24 cellular contexts compared by ENCODE assay signal in genomic region chr2:99648906-99649606, GRCh38.
DNase-seq lines count a peak whose midpoint lies in the region; ATAC-seq and TF ChIP-seq lines count a peak whose summit lies in the region.
"Had no signal": no experiment of that assay in that cellular context is flagged by ENCODE, and none has a peak within 500 bp of the region (broad histone marks: within the 10 kb centered on the region; RNA-seq: fewer than 3 reads in every experiment).

No MANE protein-coding gene starts in this region.

- H3K4me3 Mint-ChIP-seq in nephron progenitor cell (peak overlapping the region; percentile 16), Calu3 (ENCODE audit: low read depth, unreplicated experiment) (no peak overlapping the region)
- H3K4me3 Mint-ChIP-seq: activated CD4-positive, alpha-beta T cell treated with anti-CD3 and anti-CD28 coated beads, Interleukin-2, amount 10 ng/mL, durations not matched to agents 24 days and 14 days; activated naive CD4-positive, alpha-beta T cell treated with anti-CD3 and anti-CD28 coated beads, Interleukin-2, amount 50 U/mL, for 24 hours; activated T-helper 1 cell treated with anti-CD3 and anti-CD28 coated beads, Interleukin-12 subunit alpha, Interleukin-12 subunit beta, Interleukin-2, Interleukin-4 antibody, amounts not matched to agents 30 ng/mL and 10 ng/mL and 1 ng/mL, durations not matched to agents 14 hours and 24 hours and 36 hours had no signal

- H3K9me3 ChIP-seq in left ventricle myocardium inferior (replicated peaks) (no peaks in the 10 kb centered on the region), vagina (no peaks in the 10 kb centered on the region), thyroid gland (no peaks in the 10 kb centered on the region)
- H3K9me3 ChIP-seq: mucosa of descending colon, SJCRH30, transverse colon had no signal

- no TSS peak for BruUV-seq in Calu3 (replicated peaks; lab: Mats Ljungman, UMichigan)

- DNase-seq in Right ventricle myocardium superior (no peak), cardiac septum (ENCODE audit: low spot score) (no peak), left ventricle myocardium inferior (no peak), nephron progenitor cell (no peak), vagina (ENCODE audit: extremely low spot score in 2 of 2) (no peak), thyroid gland (no peak), NOMO-1 (lab: John Stamatoyannopoulos, UW; ENCODE audit: unreplicated experiment in 2 of 2) (no peak), Calu3 (no peak)
- DNase-seq: 8988T; activated CD4-positive, alpha-beta T cell treated with anti-CD3 and anti-CD28 coated beads, Interleukin-2, amount 10 ng/mL, durations not matched to agents 24 days and 14 days; COR-L47; effector memory CD4-positive, alpha-beta T cell; Karpas-422; mucosa of descending colon; NCI-H187 treated with DMSO at 0.1 percent for 48 hours; PC-9; SJCRH30; stimulated activated CD4-positive, alpha-beta T cell treated with anti-CD3 and anti-CD28 coated beads, Interleukin-12 subunit alpha, Interleukin-12 subunit beta, amount 100 ng/mL, for 4 hours; stimulated activated CD4-positive, alpha-beta T cell treated with anti-CD3 and anti-CD28 coated beads, Interleukin-4, amount 100 ng/mL, for 4 hours; stimulated activated naive CD8-positive, alpha-beta T cell treated with anti-CD3 and anti-CD28 coated beads, Interleukin-15, Interleukin-2, amounts not matched to agents 100 U/mL and 50 U/mL, for 24 hours; transverse colon had no signal

- CTCF ChIA-PET in Calu3 (lab: Charles Lee), result interaction anchor here (0.8 kb wide), 1 partner anchor 221 kb away, joined by 6 read pairs; no protein-coding TSS in a partner anchor

- no peak for TF ChIP-seq POLR2A in vagina (IDR thresholded peaks at IDR 0.05)
- TF ChIP-seq POLR2A in thyroid gland (IDR thresholded peaks at IDR 0.05), result no peak

- peak overlapping the region; percentile 75 for H3K27ac Mint-ChIP-seq in nephron progenitor cell
- H3K27ac Mint-ChIP-seq in Calu3 (ENCODE audit: unreplicated experiment), result no peak overlapping the region
- H3K27ac Mint-ChIP-seq: activated CD4-positive, alpha-beta T cell treated with anti-CD3 and anti-CD28 coated beads, Interleukin-2, amount 10 ng/mL, durations not matched to agents 24 days and 14 days; activated naive CD4-positive, alpha-beta T cell treated with anti-CD3 and anti-CD28 coated beads, Interleukin-2, amount 50 U/mL, for 24 hours; activated T-helper 1 cell treated with anti-CD3 and anti-CD28 coated beads, Interleukin-12 subunit alpha, Interleukin-12 subunit beta, Interleukin-2, Interleukin-4 antibody, amounts not matched to agents 30 ng/mL and 10 ng/mL and 1 ng/mL, durations not matched to agents 14 hours and 24 hours and 36 hours had no signal

- 76 to 88% methylated on average over 9 of the region's 9 CpGs for WGBS in thyroid gland, 2 donors

- no peak for TF ChIP-seq CTCF in left ventricle myocardium inferior (IDR thresholded peaks at IDR 0.05; ENCODE audit: borderline replicate concordance)
- no peak for TF ChIP-seq CTCF in nephron progenitor cell (IDR thresholded peaks at IDR 0.05)
- no peak for TF ChIP-seq CTCF in vagina (IDR thresholded peaks at IDR 0.05)
- no peak for TF ChIP-seq CTCF in thyroid gland (IDR thresholded peaks at IDR 0.05)
- no peak for TF ChIP-seq CTCF in Calu3 (IDR thresholded peaks at IDR 0.05; ENCODE audit: unreplicated experiment)

- H3K4me1 Mint-ChIP-seq in nephron progenitor cell (peaks cover 53% of the 10 kb centered on the region), Calu3 (ENCODE audit: low read depth, unreplicated experiment) (peaks cover 8% of the 10 kb centered on the region)
- H3K4me1 Mint-ChIP-seq: activated CD4-positive, alpha-beta T cell treated with anti-CD3 and anti-CD28 coated beads, Interleukin-2, amount 10 ng/mL, durations not matched to agents 24 days and 14 days; activated naive CD4-positive, alpha-beta T cell treated with anti-CD3 and anti-CD28 coated beads, Interleukin-2, amount 50 U/mL, for 24 hours had no signal

- H3K4me1 ChIP-seq in left ventricle myocardium inferior, result peaks cover 35% of the 10 kb centered on the region
- H3K4me1 ChIP-seq in vagina, result peaks cover 40% of the 10 kb centered on the region
- H3K4me1 ChIP-seq in thyroid gland, result no peaks in the 10 kb centered on the region
- H3K4me1 ChIP-seq: SJCRH30 had no signal

- ATAC-seq in Right ventricle myocardium superior (ENCODE audit: poor library complexity), result peak; percentile 22
- ATAC-seq: HCT116; mucosa of descending colon; stimulated activated naive CD8-positive, alpha-beta T cell treated with anti-CD3 and anti-CD28 coated beads, Interleukin-15, Interleukin-2, amounts not matched to agents 100 U/mL and 50 U/mL, for 24 hours had no signal

- H3K36me3 Mint-ChIP-seq in nephron progenitor cell (ENCODE audit: low read depth) (peaks cover 92% of the 10 kb centered on the region), Calu3 (ENCODE audit: insufficient read depth, unreplicated experiment) (no peaks in the 10 kb centered on the region)

- H3K27me3 ChIP-seq in left ventricle myocardium inferior (ENCODE audit: low read depth) (no peaks in the 10 kb centered on the region), vagina (no peaks in the 10 kb centered on the region), thyroid gland (no peaks in the 10 kb centered on the region)
- H3K27me3 ChIP-seq: SJCRH30, transverse colon had no signal

- no peak overlapping the region for H3K4me3 ChIP-seq in left ventricle myocardium inferior
- H3K4me3 ChIP-seq in vagina, result no peak overlapping the region
- H3K4me3 ChIP-seq in thyroid gland (replicated peaks in 1 of 3), result no peak overlapping the region
- H3K4me3 ChIP-seq: mucosa of descending colon, PC-9, SJCRH30, transverse colon had no signal

- H3K27ac ChIP-seq in left ventricle myocardium inferior (replicated peaks) (peak overlapping the region; percentile 83), vagina (peak overlapping the region; percentile 20), thyroid gland (no peak overlapping the region)
- H3K27ac ChIP-seq: PC-9, SJCRH30 had no signal

- peaks cover 31% of the 10 kb centered on the region for H3K9me3 Mint-ChIP-seq in nephron progenitor cell
- H3K9me3 Mint-ChIP-seq in Calu3 (ENCODE audit: low read depth, unreplicated experiment), result peaks cover 2% of the 10 kb centered on the region
- H3K9me3 Mint-ChIP-seq: activated CD4-positive, alpha-beta T cell treated with anti-CD3 and anti-CD28 coated beads, Interleukin-2, amount 10 ng/mL, durations not matched to agents 24 days and 14 days; activated naive CD4-positive, alpha-beta T cell treated with anti-CD3 and anti-CD28 coated beads, Interleukin-2, amount 50 U/mL, for 24 hours; activated T-helper 1 cell treated with anti-CD3 and anti-CD28 coated beads, Interleukin-12 subunit alpha, Interleukin-12 subunit beta, Interleukin-2, Interleukin-4 antibody, amounts not matched to agents 30 ng/mL and 10 ng/mL and 1 ng/mL, durations not matched to agents 14 hours and 24 hours and 36 hours had no signal

- H3K27me3 Mint-ChIP-seq in nephron progenitor cell (ENCODE audit: low read depth, poor library complexity) (no peaks in the 10 kb centered on the region), Calu3 (ENCODE audit: unreplicated experiment) (peaks cover 77% of the 10 kb centered on the region)
- H3K27me3 Mint-ChIP-seq: activated CD4-positive, alpha-beta T cell treated with anti-CD3 and anti-CD28 coated beads, Interleukin-2, amount 10 ng/mL, durations not matched to agents 24 days and 14 days; activated naive CD4-positive, alpha-beta T cell treated with anti-CD3 and anti-CD28 coated beads, Interleukin-2, amount 50 U/mL, for 24 hours had no signal

- H3K36me3 ChIP-seq in left ventricle myocardium inferior (no peaks in the 10 kb centered on the region), vagina (no peaks in the 10 kb centered on the region), thyroid gland (no peaks in the 10 kb centered on the region)
- H3K36me3 ChIP-seq: SJCRH30, transverse colon had no signal

- intact Hi-C loops in Right ventricle myocardium superior (cut with DNase I) (no loop called here), cardiac septum (cut with DNase I) (no loop called here), left ventricle myocardium inferior (cut with micrococcal nuclease) (no loop called here), vagina (cut with DNase I) (no loop called here), thyroid gland (cut with DNase I) (no loop called here), Calu3 (cut with micrococcal nuclease; ENCODE audit: unreplicated experiment) (no loop called here)

Comparison
In these comparisons a context has a peak if more than half of its experiments do, and no peak if none do; other contexts are left out.
1. H3K27ac ChIP-seq: peak in left ventricle myocardium inferior (single experiment) and vagina (single experiment); none in thyroid gland (0 of 3).